3 cellular contexts compared by ENCODE assay signal in genomic region chr15:71585159-71585558, GRCh38.
"Had no signal": no experiment of that assay in that cellular context is flagged by ENCODE, and none has a peak within 500 bp of the region (broad histone marks: within the 10 kb centered on the region; RNA-seq: fewer than 3 reads in every experiment).

No MANE protein-coding gene starts in this region.

- DNase-seq: GDM1, GF-D8 had no signal

- H3K4me3 ChIP-seq: GM12878 had no signal

- ATAC-seq: GM12878 had no signal
